Comparison of ENCODE assay signal across 28 cellular contexts in the genomic region with DNA sequence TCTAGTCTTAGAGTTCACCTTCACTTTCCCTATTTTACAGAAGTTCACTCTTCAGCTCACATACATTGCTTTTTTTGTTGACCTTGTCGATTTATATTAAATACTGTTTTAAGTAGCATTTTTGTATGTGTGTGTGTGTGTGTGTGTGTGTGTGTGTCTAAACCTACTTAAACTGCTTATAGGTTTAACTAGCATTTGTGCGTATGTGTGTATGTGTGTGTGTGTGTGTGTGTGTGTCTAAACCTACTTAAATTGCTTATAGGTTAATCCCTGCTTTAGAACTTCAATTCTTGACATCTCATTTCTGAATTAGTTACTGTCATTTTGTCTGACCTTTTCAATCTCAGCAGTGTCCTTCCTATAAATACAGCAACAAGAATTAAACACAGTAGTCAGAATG.
"Had no signal": no experiment of that assay in that cellular context is flagged by ENCODE, and none has a peak within 500 bp of the region (broad histone marks: within the 10 kb centered on the region; RNA-seq: fewer than 3 reads in every experiment).

No MANE protein-coding gene starts in this region.

- DNase-seq: naive thymus-derived CD8-positive, alpha-beta T cell; nephron progenitor cell; nucleus accumbens; pancreas; retina; right cardiac atrium; right lobe of liver; sigmoid colon; small intestine; stimulated activated CD4-positive, alpha-beta T cell treated with anti-CD3 and anti-CD28 coated beads, Interleukin-15, amount 100 ng/mL, for 24 hours; stimulated activated CD4-positive, alpha-beta T cell treated with anti-CD3 and anti-CD28 coated beads, Interleukin-2, amount 100 ng/mL, for 24 hours; stimulated activated CD4-positive, alpha-beta T cell treated with anti-CD3 and anti-CD28 coated beads, Interleukin-2, amount 100 ng/mL, for 48 hours; stimulated activated CD4-positive, alpha-beta T cell treated with anti-CD3 and anti-CD28 coated beads, Interleukin-4, amount 100 ng/mL, for 24 hours; stimulated activated naive B cell treated with anti-CD40 and anti-IgM and Interleukin-4, amounts not matched to agents 10 μg/mL and 1 μg/mL and 100 μg/mL, for 72 hours; stimulated activated naive CD4-positive, alpha-beta T cell treated with Interleukin-2 at 50 U/mL for 16 hours; stomach; thyroid gland; trophoblast cell; upper lobe of left lung had no signal

- H3K36me3 Mint-ChIP-seq: naive thymus-derived CD8-positive, alpha-beta T cell; stimulated activated effector memory CD8-positive, alpha-beta T cell treated with anti-CD3 and anti-CD28 coated beads, Interleukin-12 subunit alpha, Interleukin-12 subunit beta, amount 100 ng/mL, for 72 hours; stimulated activated naive B cell treated with anti-CD40 and anti-IgM and Interleukin-4, amounts not matched to agents 10 μg/mL and 1 μg/mL and 100 μg/mL, for 72 hours had no signal

- H3K27ac Mint-ChIP-seq: naive thymus-derived CD8-positive, alpha-beta T cell; natural killer cell treated with Interleukin-12 subunit alpha and Interleukin-12 subunit beta and Interleukin-15 and Interleukin-18, amount 100 ng/mL, for 72 hours; stimulated activated effector memory CD8-positive, alpha-beta T cell treated with anti-CD3 and anti-CD28 coated beads, Interleukin-12 subunit alpha, Interleukin-12 subunit beta, amount 100 ng/mL, for 72 hours; stimulated activated naive B cell treated with anti-CD40 and anti-IgM and Interleukin-4, amounts not matched to agents 10 μg/mL and 1 μg/mL and 100 μg/mL, for 72 hours; stimulated activated naive CD8-positive, alpha-beta T cell treated with anti-CD3 and anti-CD28 coated beads, Interleukin-15, Interleukin-2, amounts not matched to agents 100 ng/mL and 50 ng/mL, for 24 hours had no signal

- FAIRE-seq: pancreas, small intestine, urothelium cell line had no signal

- H3K4me3 ChIP-seq: pancreas, prostate gland, right lobe of liver, sigmoid colon, stomach, thoracic aorta, thyroid gland, tibial nerve, upper lobe of left lung, vagina had no signal

- H3K4me3 Mint-ChIP-seq: naive thymus-derived CD8-positive, alpha-beta T cell; natural killer cell treated with Interleukin-12 subunit alpha and Interleukin-12 subunit beta and Interleukin-15 and Interleukin-18, amount 100 ng/mL, for 72 hours; nephron progenitor cell; neural crest cell; stimulated activated effector memory CD8-positive, alpha-beta T cell treated with anti-CD3 and anti-CD28 coated beads, Interleukin-12 subunit alpha, Interleukin-12 subunit beta, amount 100 ng/mL, for 72 hours; stimulated activated naive B cell treated with anti-CD40 and anti-IgM and Interleukin-4, amounts not matched to agents 10 μg/mL and 1 μg/mL and 100 μg/mL, for 72 hours; stimulated activated naive CD8-positive, alpha-beta T cell treated with anti-CD3 and anti-CD28 coated beads, Interleukin-15, Interleukin-2, amounts not matched to agents 100 ng/mL and 50 ng/mL, for 24 hours had no signal

- H3K9me3 Mint-ChIP-seq: nephron progenitor cell; stimulated activated naive B cell treated with anti-CD40 and anti-IgM and Interleukin-4, amounts not matched to agents 10 μg/mL and 1 μg/mL and 100 μg/mL, for 72 hours had no signal

- H3K27me3 Mint-ChIP-seq: naive thymus-derived CD8-positive, alpha-beta T cell; natural killer cell treated with Interleukin-12 subunit alpha and Interleukin-12 subunit beta and Interleukin-15 and Interleukin-18, amount 100 ng/mL, for 72 hours; stimulated activated naive B cell treated with anti-CD40 and anti-IgM and Interleukin-4, amounts not matched to agents 10 μg/mL and 1 μg/mL and 100 μg/mL, for 72 hours; stimulated activated naive CD8-positive, alpha-beta T cell treated with anti-CD3 and anti-CD28 coated beads, Interleukin-15, Interleukin-2, amounts not matched to agents 100 ng/mL and 50 ng/mL, for 24 hours had no signal

- H3K4me1 Mint-ChIP-seq: naive thymus-derived CD8-positive, alpha-beta T cell; nephron progenitor cell; neural crest cell; stimulated activated effector memory CD8-positive, alpha-beta T cell treated with anti-CD3 and anti-CD28 coated beads, Interleukin-12 subunit alpha, Interleukin-12 subunit beta, amount 100 ng/mL, for 72 hours; stimulated activated naive B cell treated with anti-CD40 and anti-IgM and Interleukin-4, amounts not matched to agents 10 μg/mL and 1 μg/mL and 100 μg/mL, for 72 hours had no signal
